ENCODE assay signal across 1 cellular context in the genomic region with DNA sequence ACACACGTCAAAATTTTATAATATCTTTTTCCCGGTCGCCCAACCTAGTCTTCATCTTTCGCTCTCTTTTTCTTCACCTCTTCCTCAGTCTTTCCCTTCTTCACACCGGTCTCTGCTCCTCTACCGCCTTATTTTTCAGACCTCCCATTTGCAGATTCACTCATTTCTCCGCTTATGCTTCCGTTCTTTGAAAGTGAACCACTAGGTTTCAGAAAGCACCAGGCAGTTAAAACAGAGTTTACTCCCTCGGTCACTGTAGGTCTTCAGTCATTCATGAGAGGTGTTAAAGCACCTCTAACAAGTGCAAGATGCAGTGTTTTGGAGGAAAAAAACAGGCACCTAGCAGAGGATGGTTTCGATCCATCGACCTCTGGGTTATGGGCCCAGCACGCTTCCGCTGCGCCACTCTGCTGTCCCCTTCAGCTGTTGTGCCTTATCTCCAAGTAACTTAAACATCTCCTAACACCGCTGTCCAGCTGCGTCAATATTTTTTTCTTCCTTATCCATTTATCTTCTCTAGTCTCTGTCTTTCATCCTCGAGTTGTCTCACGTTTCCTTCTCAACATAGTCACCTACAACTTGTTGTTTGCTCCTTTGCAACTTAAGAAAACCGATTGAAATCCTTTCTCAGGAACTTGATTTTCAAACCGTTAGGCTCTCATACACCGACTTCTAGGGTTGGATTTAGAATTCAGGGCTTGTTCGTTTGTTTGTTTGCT.
TF ChIP-seq lines count a peak whose summit lies in the region.

No MANE protein-coding gene starts in this region.

TF ChIP-seq in A549, 52 proteins besides CTCF, POLR2A, EP300 and RAD21 (continued from another document):
- TF ChIP-seq, protein P1, sequence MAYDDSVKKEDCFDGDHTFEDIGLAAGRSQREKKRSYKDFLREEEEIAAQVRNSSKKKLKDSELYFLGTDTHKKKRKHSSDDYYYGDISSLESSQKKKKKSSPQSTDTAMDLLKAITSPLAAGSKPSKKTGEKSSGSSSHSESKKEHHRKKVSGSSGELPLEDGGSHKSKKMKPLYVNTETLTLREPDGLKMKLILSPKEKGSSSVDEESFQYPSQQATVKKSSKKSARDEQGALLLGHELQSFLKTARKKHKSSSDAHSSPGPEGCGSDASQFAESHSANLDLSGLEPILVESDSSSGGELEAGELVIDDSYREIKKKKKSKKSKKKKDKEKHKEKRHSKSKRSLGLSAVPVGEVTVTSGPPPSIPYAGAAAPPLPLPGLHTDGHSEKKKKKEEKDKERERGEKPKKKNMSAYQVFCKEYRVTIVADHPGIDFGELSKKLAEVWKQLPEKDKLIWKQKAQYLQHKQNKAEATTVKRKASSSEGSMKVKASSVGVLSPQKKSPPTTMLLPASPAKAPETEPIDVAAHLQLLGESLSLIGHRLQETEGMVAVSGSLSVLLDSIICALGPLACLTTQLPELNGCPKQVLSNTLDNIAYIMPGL (CRISPR knock-in tag; IDR thresholded peaks at IDR 0.05; ENCODE audit: borderline replicate concordance) = peak; percentile 75
- TF ChIP-seq, protein P2, sequence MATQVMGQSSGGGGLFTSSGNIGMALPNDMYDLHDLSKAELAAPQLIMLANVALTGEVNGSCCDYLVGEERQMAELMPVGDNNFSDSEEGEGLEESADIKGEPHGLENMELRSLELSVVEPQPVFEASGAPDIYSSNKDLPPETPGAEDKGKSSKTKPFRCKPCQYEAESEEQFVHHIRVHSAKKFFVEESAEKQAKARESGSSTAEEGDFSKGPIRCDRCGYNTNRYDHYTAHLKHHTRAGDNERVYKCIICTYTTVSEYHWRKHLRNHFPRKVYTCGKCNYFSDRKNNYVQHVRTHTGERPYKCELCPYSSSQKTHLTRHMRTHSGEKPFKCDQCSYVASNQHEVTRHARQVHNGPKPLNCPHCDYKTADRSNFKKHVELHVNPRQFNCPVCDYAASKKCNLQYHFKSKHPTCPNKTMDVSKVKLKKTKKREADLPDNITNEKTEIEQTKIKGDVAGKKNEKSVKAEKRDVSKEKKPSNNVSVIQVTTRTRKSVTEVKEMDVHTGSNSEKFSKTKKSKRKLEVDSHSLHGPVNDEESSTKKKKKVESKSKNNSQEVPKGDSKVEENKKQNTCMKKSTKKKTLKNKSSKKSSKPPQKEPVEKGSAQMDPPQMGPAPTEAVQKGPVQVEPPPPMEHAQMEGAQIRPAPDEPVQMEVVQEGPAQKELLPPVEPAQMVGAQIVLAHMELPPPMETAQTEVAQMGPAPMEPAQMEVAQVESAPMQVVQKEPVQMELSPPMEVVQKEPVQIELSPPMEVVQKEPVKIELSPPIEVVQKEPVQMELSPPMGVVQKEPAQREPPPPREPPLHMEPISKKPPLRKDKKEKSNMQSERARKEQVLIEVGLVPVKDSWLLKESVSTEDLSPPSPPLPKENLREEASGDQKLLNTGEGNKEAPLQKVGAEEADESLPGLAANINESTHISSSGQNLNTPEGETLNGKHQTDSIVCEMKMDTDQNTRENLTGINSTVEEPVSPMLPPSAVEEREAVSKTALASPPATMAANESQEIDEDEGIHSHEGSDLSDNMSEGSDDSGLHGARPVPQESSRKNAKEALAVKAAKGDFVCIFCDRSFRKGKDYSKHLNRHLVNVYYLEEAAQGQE (IDR thresholded peaks at IDR 0.05) = peak; percentile 59; the same call in 1 of the 2 replicates
- no peak for TF ChIP-seq SMC3 (IDR thresholded peaks at IDR 0.05)
- TF ChIP-seq EHMT2 (IDR thresholded peaks at IDR 0.05; ENCODE audit: low read depth) = no peak
- no peak for TF ChIP-seq KDM5A (IDR thresholded peaks at IDR 0.05)
- no peak for TF ChIP-seq HOXA7 (CRISPR knock-in tag; IDR thresholded peaks at IDR 0.05)
- TF ChIP-seq NPAS2 (CRISPR knock-in tag; IDR thresholded peaks at IDR 0.05; ENCODE audit: borderline replicate concordance) = no peak
- TF ChIP-seq, protein P3, sequence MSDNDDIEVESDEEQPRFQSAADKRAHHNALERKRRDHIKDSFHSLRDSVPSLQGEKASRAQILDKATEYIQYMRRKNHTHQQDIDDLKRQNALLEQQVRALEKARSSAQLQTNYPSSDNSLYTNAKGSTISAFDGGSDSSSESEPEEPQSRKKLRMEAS (IDR thresholded peaks at IDR 0.05) = peak; percentile 64
- TF ChIP-seq ZNF302 (CRISPR knock-in tag; IDR thresholded peaks at IDR 0.05) = no peak
- no peak for TF ChIP-seq RCOR1 (IDR thresholded peaks at IDR 0.05; ENCODE audit: low read depth, low read length)
- peak; percentile 37; the same call in 1 of the 2 replicates for TF ChIP-seq GATA3 (IDR thresholded peaks at IDR 0.05; ENCODE audit: borderline replicate concordance)
- TF ChIP-seq ESRRA (IDR thresholded peaks at IDR 0.05; ENCODE audit: borderline replicate concordance, low read length) = no peak
- no peak for TF ChIP-seq MAFK (IDR thresholded peaks at IDR 0.05; ENCODE audit: partially characterized antibody)
- no peak for TF ChIP-seq FOSL2 (IDR thresholded peaks at IDR 0.05)
- no peak for TF ChIP-seq FOSL2 (CRISPR knock-in tag; IDR thresholded peaks at IDR 0.05)
- TF ChIP-seq NR3C1 (IDR thresholded peaks at IDR 0.05) = no peak
- TF ChIP-seq MAZ (IDR thresholded peaks at IDR 0.05; ENCODE audit: borderline replicate concordance, low read depth, low read length) = no peak
- TF ChIP-seq TFCP2L1 (CRISPR knock-in tag; IDR thresholded peaks at IDR 0.05) = no peak
- no peak for TF ChIP-seq POLR2AphosphoS2 (conservative IDR thresholded peaks at IDR 0.05; ENCODE audit: low read length)
- no peak for TF ChIP-seq PHF8 (IDR thresholded peaks at IDR 0.05; ENCODE audit: borderline replicate concordance, low read depth)
- no peak for TF ChIP-seq JUNB (IDR thresholded peaks at IDR 0.05)
- TF ChIP-seq, protein P4, sequence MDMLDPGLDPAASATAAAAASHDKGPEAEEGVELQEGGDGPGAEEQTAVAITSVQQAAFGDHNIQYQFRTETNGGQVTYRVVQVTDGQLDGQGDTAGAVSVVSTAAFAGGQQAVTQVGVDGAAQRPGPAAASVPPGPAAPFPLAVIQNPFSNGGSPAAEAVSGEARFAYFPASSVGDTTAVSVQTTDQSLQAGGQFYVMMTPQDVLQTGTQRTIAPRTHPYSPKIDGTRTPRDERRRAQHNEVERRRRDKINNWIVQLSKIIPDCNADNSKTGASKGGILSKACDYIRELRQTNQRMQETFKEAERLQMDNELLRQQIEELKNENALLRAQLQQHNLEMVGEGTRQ (IDR thresholded peaks at IDR 0.05) = no peak
- no peak for TF ChIP-seq HEYL (CRISPR knock-in tag; IDR thresholded peaks at IDR 0.05)
- TF ChIP-seq, protein P5, sequence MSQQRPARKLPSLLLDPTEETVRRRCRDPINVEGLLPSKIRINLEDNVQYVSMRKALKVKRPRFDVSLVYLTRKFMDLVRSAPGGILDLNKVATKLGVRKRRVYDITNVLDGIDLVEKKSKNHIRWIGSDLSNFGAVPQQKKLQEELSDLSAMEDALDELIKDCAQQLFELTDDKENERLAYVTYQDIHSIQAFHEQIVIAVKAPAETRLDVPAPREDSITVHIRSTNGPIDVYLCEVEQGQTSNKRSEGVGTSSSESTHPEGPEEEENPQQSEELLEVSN (IDR thresholded peaks at IDR 0.05; ENCODE audit: borderline replicate concordance, low read depth) = no peak
- no peak for TF ChIP-seq MYC (IDR thresholded peaks at IDR 0.05; ENCODE audit: borderline replicate concordance, low read length)
- TF ChIP-seq, protein P6, sequence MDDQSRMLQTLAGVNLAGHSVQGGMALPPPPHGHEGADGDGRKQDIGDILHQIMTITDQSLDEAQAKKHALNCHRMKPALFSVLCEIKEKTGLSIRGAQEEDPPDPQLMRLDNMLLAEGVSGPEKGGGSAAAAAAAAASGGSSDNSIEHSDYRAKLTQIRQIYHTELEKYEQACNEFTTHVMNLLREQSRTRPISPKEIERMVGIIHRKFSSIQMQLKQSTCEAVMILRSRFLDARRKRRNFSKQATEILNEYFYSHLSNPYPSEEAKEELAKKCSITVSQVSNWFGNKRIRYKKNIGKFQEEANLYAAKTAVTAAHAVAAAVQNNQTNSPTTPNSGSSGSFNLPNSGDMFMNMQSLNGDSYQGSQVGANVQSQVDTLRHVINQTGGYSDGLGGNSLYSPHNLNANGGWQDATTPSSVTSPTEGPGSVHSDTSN (IDR thresholded peaks at IDR 0.05) = 0 out of 2 replicates have a peak, but pooled peaks have one; percentile 24
- no peak for TF ChIP-seq CHD4 (IDR thresholded peaks at IDR 0.05; ENCODE audit: borderline replicate concordance)
- no peak for TF ChIP-seq ZFP36 (IDR thresholded peaks at IDR 0.05; ENCODE audit: borderline replicate concordance, partially characterized antibody)
- no peak for TF ChIP-seq ZC3H11A (IDR thresholded peaks at IDR 0.05)
- TF ChIP-seq, protein P7, sequence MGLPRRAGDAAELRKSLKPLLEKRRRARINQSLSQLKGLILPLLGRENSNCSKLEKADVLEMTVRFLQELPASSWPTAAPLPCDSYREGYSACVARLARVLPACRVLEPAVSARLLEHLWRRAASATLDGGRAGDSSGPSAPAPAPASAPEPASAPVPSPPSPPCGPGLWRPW (IDR thresholded peaks at IDR 0.05) = no peak
- TF ChIP-seq SREBF2 (IDR thresholded peaks at IDR 0.05) = peak; percentile 69
- TF ChIP-seq RNF2 (IDR thresholded peaks at IDR 0.05; ENCODE audit: borderline replicate concordance, low read depth) = no peak
- no peak for TF ChIP-seq EHF (CRISPR knock-in tag; IDR thresholded peaks at IDR 0.05)
- TF ChIP-seq CBX8 (IDR thresholded peaks at IDR 0.05) = no peak
- TF ChIP-seq, protein P8, sequence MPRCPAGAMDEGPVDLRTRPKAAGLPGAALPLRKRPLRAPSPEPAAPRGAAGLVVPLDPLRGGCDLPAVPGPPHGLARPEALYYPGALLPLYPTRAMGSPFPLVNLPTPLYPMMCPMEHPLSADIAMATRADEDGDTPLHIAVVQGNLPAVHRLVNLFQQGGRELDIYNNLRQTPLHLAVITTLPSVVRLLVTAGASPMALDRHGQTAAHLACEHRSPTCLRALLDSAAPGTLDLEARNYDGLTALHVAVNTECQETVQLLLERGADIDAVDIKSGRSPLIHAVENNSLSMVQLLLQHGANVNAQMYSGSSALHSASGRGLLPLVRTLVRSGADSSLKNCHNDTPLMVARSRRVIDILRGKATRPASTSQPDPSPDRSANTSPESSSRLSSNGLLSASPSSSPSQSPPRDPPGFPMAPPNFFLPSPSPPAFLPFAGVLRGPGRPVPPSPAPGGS (IDR thresholded peaks at IDR 0.05) = no peak
- TF ChIP-seq HOXB5 (CRISPR knock-in tag; IDR thresholded peaks at IDR 0.05) = 0 out of 2 replicates have a peak, but pooled peaks have one; percentile 49
- TF ChIP-seq ZSCAN20 (CRISPR knock-in tag; IDR thresholded peaks at IDR 0.05) = no peak
- no peak for TF ChIP-seq HDAC2 (IDR thresholded peaks at IDR 0.05)
- TF ChIP-seq CBX2 (IDR thresholded peaks at IDR 0.05; ENCODE audit: borderline replicate concordance, low read depth) = no peak
- no peak for TF ChIP-seq FOXS1 (CRISPR knock-in tag; IDR thresholded peaks at IDR 0.05)
- no peak for TF ChIP-seq JUN (IDR thresholded peaks at IDR 0.05)
